In genomic region chr3:56616479-56617006, GRCh38 we compare ENCODE assay signal across 28 cellular contexts. TPM values are rescaled to one million over a fixed set of nuclear protein-coding genes. Genes with fewer than 3 reads are reported as not detected.
DNase-seq lines count a peak whose midpoint lies in the region; ATAC-seq and TF ChIP-seq lines count a peak whose summit lies in the region.
"Had no signal": no experiment of that assay in that cellular context is flagged by ENCODE, and none has a peak within 500 bp of the region (broad histone marks: within the 10 kb centered on the region; RNA-seq: fewer than 3 reads in every experiment).

No MANE protein-coding gene starts in this region.

- no peaks in the 10 kb centered on the region for H3K27me3 ChIP-seq in CD8-positive, alpha-beta T cell (ENCODE audit: insufficient read depth, low read length)
- no peaks in the 10 kb centered on the region for H3K27me3 ChIP-seq in naive thymus-derived CD4-positive, alpha-beta T cell (ENCODE audit: control insufficient read depth in 2 of 2, insufficient read depth in 2 of 2, low read length in 2 of 2)
- no peaks in the 10 kb centered on the region for H3K27me3 ChIP-seq in spleen (replicated peaks in 1 of 7)
- H3K27me3 ChIP-seq: adrenal gland, heart right ventricle, uterus had no signal

- CTCF ChIA-PET in CD8-positive, alpha-beta T cell (lab: Charles Lee): no interaction called here
- CTCF ChIA-PET in activated CD8-positive, alpha-beta T cell treated with anti-CD3 and anti-CD28 coated beads, Interleukin-2, amount 10 ng/mL, durations not matched to agents 7 days and 5 days (lab: Charles Lee): interaction anchor here (1.5 kb wide), 1 partner anchor 18 kb away, joined by 3 read pairs; no protein-coding TSS in a partner anchor
- CTCF ChIA-PET in naive thymus-derived CD4-positive, alpha-beta T cell (lab: Charles Lee): no interaction called here

- no peak for TF ChIP-seq CTCF in CD8-positive, alpha-beta T cell (IDR thresholded peaks at IDR 0.05)
- no peak for TF ChIP-seq CTCF in spleen (IDR thresholded peaks at IDR 0.05 in 8 of 11, conservative IDR thresholded peaks at IDR 0.05 in 3 of 11)

- intact Hi-C loops in CD8-positive, alpha-beta T cell (cut with DNase I, micrococcal nuclease): no loop called here
- intact Hi-C loops in naive thymus-derived CD4-positive, alpha-beta T cell (cut with micrococcal nuclease): no loop called here
- intact Hi-C loops in spleen (cut with DNase I; ENCODE audit: low total_unique reads): no loop called here

- no peak for ATAC-seq in CD8-positive, alpha-beta T cell
- no peak for ATAC-seq in activated CD8-positive, alpha-beta T cell treated with anti-CD3 and anti-CD28 coated beads, Interleukin-2, amount 10 ng/mL, durations not matched to agents 7 days and 5 days
- no peak for ATAC-seq in naive thymus-derived CD4-positive, alpha-beta T cell
- no peak for ATAC-seq in GM19035 (IDR thresholded peaks at IDR 0.05; ENCODE audit: unreplicated experiment)
- ATAC-seq: HCT116, heart right ventricle, left cardiac atrium had no signal

- WGBS in spleen, 5 donors: 61 to 75% (median 66%) methylated on average over 2 of the region's 2 CpGs

- peaks cover 44% of the 10 kb centered on the region for H3K4me1 Mint-ChIP-seq in activated T-cell treated with anti-CD3 and anti-CD28 coated beads, Interleukin-2, amount 50 U/mL, for 24 hours (ENCODE audit: low read depth)
- peaks cover 37% of the 10 kb centered on the region for H3K4me1 Mint-ChIP-seq in CD8-positive, alpha-beta T cell (ENCODE audit: low read depth)
- H3K4me1 Mint-ChIP-seq in activated CD8-positive, alpha-beta T cell treated with anti-CD3 and anti-CD28 coated beads, Interleukin-2, amount 10 ng/mL, durations not matched to agents 7 days and 5 days (ENCODE audit: low read depth): peaks cover 32% of the 10 kb centered on the region
- H3K4me1 Mint-ChIP-seq in naive thymus-derived CD4-positive, alpha-beta T cell: peaks cover 20 to 45% (median 33%) of the 10 kb centered on the region in 7 donors
- H3K4me1 Mint-ChIP-seq: activated B cell treated with CpG ODN at 0.5 μM for 24 hours, brain had no signal

- H3K4me3 ChIP-seq in CD8-positive, alpha-beta T cell (ENCODE audit: low read depth, low read length): no peak overlapping the region
- H3K4me3 ChIP-seq in naive thymus-derived CD4-positive, alpha-beta T cell (ENCODE audit: low read length): no peak overlapping the region
- no peak overlapping the region for H3K4me3 ChIP-seq in spleen
- H3K4me3 ChIP-seq: adrenal gland, heart right ventricle, thoracic aorta, uterus had no signal

- H3K27me3 Mint-ChIP-seq in activated T-cell treated with anti-CD3 and anti-CD28 coated beads, Interleukin-2, amount 50 U/mL, for 24 hours: no peaks in the 10 kb centered on the region
- no peaks in the 10 kb centered on the region for H3K27me3 Mint-ChIP-seq in CD8-positive, alpha-beta T cell (ENCODE audit: low read depth)
- no peaks in the 10 kb centered on the region for H3K27me3 Mint-ChIP-seq in activated CD8-positive, alpha-beta T cell treated with anti-CD3 and anti-CD28 coated beads, Interleukin-2, amount 10 ng/mL, durations not matched to agents 7 days and 5 days (ENCODE audit: low read depth)
- no peaks in the 10 kb centered on the region for H3K27me3 Mint-ChIP-seq in naive thymus-derived CD4-positive, alpha-beta T cell
- H3K27me3 Mint-ChIP-seq: activated B cell treated with CpG ODN at 0.5 μM for 24 hours, brain, IgD-negative memory B cell had no signal

- no peak for TF ChIP-seq POLR2A in spleen (IDR thresholded peaks at IDR 0.05)

- peaks cover 29% of the 10 kb centered on the region for H3K4me1 ChIP-seq in CD8-positive, alpha-beta T cell (ENCODE audit: insufficient read depth, low read length)
- H3K4me1 ChIP-seq in naive thymus-derived CD4-positive, alpha-beta T cell (ENCODE audit: control insufficient read depth in 2 of 2, insufficient read depth in 2 of 2, low read length in 2 of 2): peaks cover 15 to 21% of the 10 kb centered on the region in 2 donors
- no peaks in the 10 kb centered on the region for H3K4me1 ChIP-seq in spleen
- H3K4me1 ChIP-seq: adrenal gland, uterus had no signal

- no peak overlapping the region for H3K4me3 Mint-ChIP-seq in activated T-cell treated with anti-CD3 and anti-CD28 coated beads, Interleukin-2, amount 50 U/mL, for 24 hours
- H3K4me3 Mint-ChIP-seq in CD8-positive, alpha-beta T cell: no peak overlapping the region
- H3K4me3 Mint-ChIP-seq in activated CD8-positive, alpha-beta T cell treated with anti-CD3 and anti-CD28 coated beads, Interleukin-2, amount 10 ng/mL, durations not matched to agents 7 days and 5 days: no peak overlapping the region
- H3K4me3 Mint-ChIP-seq in naive thymus-derived CD4-positive, alpha-beta T cell: no peak overlapping the region
- H3K4me3 Mint-ChIP-seq: activated B cell treated with CpG ODN at 0.5 μM for 24 hours; activated T-helper 1 cell treated with anti-CD3 and anti-CD28 coated beads, Interleukin-12 subunit alpha, Interleukin-12 subunit beta, Interleukin-2, Interleukin-4 antibody, amounts not matched to agents 30 ng/mL and 10 ng/mL and 1 ng/mL, durations not matched to agents 14 hours and 24 hours and 36 hours; brain; IgD-negative memory B cell had no signal

- no peak for DNase-seq in activated T-cell treated with anti-CD3 and anti-CD28 coated beads, Interleukin-2, amount 50 U/mL, for 24 hours
- DNase-seq in activated T-cell treated with anti-CD3 and anti-CD28 coated beads, Interleukin-2, amount 50 U/mL, for 1 hour: no peak
- DNase-seq in CD8-positive, alpha-beta T cell: no peak
- peak; percentile 31 for DNase-seq in activated CD8-positive, alpha-beta T cell treated with anti-CD3 and anti-CD28 coated beads, Interleukin-2, amount 10 ng/mL, durations not matched to agents 7 days and 5 days
- no peak for DNase-seq in naive thymus-derived CD4-positive, alpha-beta T cell
- DNase-seq in DMS79 (lab: John Stamatoyannopoulos, UW) (no peak), spleen (no peak)
- DNase-seq: activated B cell treated with CpG ODN at 0.5 μM for 24 hours; adrenal gland; effector memory CD4-positive, alpha-beta T cell; EL; foreskin fibroblast; heart right ventricle; left cardiac atrium; mammary epithelial cell; NCI-H1417 treated with DMSO at 0.1 percent for 48 hours; NCI-H2081 treated with DMSO at 0.1 percent for 48 hours; NCI-H446 treated with DMSO at 0.1 percent for 48 hours; OCI-M1; Right ventricle myocardium superior; small intestine; uterus had no signal

- peak overlapping the region; percentile 79 for H3K27ac Mint-ChIP-seq in activated T-cell treated with anti-CD3 and anti-CD28 coated beads, Interleukin-2, amount 50 U/mL, for 24 hours
- peak overlapping the region; percentile 73 for H3K27ac Mint-ChIP-seq in CD8-positive, alpha-beta T cell
- H3K27ac Mint-ChIP-seq in activated CD8-positive, alpha-beta T cell treated with anti-CD3 and anti-CD28 coated beads, Interleukin-2, amount 10 ng/mL, durations not matched to agents 7 days and 5 days: no peak overlapping the region
- H3K27ac Mint-ChIP-seq in naive thymus-derived CD4-positive, alpha-beta T cell: peak overlapping the region in 8 of 9 donors; percentile 26 to 86 (median 50)
- H3K27ac Mint-ChIP-seq: activated B cell treated with CpG ODN at 0.5 μM for 24 hours; activated T-helper 1 cell treated with anti-CD3 and anti-CD28 coated beads, Interleukin-12 subunit alpha, Interleukin-12 subunit beta, Interleukin-2, Interleukin-4 antibody, amounts not matched to agents 30 ng/mL and 10 ng/mL and 1 ng/mL, durations not matched to agents 14 hours and 24 hours and 36 hours; IgD-negative memory B cell had no signal

- H3K27ac ChIP-seq in CD8-positive, alpha-beta T cell (ENCODE audit: low read depth, low read length): no peak overlapping the region
- no peak overlapping the region for H3K27ac ChIP-seq in naive thymus-derived CD4-positive, alpha-beta T cell (ENCODE audit: low read depth, low read length)
- no peak overlapping the region for H3K27ac ChIP-seq in spleen
- H3K27ac ChIP-seq: adrenal gland, heart right ventricle, thoracic aorta, uterus had no signal

- H3K9me3 ChIP-seq in CD8-positive, alpha-beta T cell (ENCODE audit: low read length): no peaks in the 10 kb centered on the region
- no peaks in the 10 kb centered on the region for H3K9me3 ChIP-seq in naive thymus-derived CD4-positive, alpha-beta T cell (ENCODE audit: control insufficient read depth in 2 of 3, low read length in 3 of 3)
- no peaks in the 10 kb centered on the region for H3K9me3 ChIP-seq in spleen
- H3K9me3 ChIP-seq: adrenal gland, heart right ventricle, thoracic aorta, uterus had no signal

- H3K36me3 ChIP-seq in CD8-positive, alpha-beta T cell (ENCODE audit: insufficient read depth, low read length): peaks cover 10% of the 10 kb centered on the region
- peaks cover 0 to 50% (median 13%) of the 10 kb centered on the region in 3 experiments for H3K36me3 ChIP-seq in naive thymus-derived CD4-positive, alpha-beta T cell (ENCODE audit: control insufficient read depth in 2 of 3, insufficient read depth in 3 of 3, low read length in 3 of 3)
- peaks cover 0 to 97% (median 68%) of the 10 kb centered on the region in 6 donors for H3K36me3 ChIP-seq in spleen
- H3K36me3 ChIP-seq: uterus had no signal

- POLR2A ChIA-PET in CD8-positive, alpha-beta T cell (lab: Charles Lee): no interaction called here
- POLR2A ChIA-PET in activated CD8-positive, alpha-beta T cell treated with anti-CD3 and anti-CD28 coated beads, Interleukin-2, amount 10 ng/mL, durations not matched to agents 7 days and 5 days (lab: Charles Lee): interaction anchor here (0.9 kb wide), 1 partner anchor 9 kb away, joined by 4 read pairs; no protein-coding TSS in a partner anchor
- POLR2A ChIA-PET in naive thymus-derived CD4-positive, alpha-beta T cell (lab: Charles Lee): no interaction called here

- peaks cover 94% of the 10 kb centered on the region for H3K36me3 Mint-ChIP-seq in activated T-cell treated with anti-CD3 and anti-CD28 coated beads, Interleukin-2, amount 50 U/mL, for 24 hours (ENCODE audit: low read depth)
- peaks cover 84% of the 10 kb centered on the region for H3K36me3 Mint-ChIP-seq in CD8-positive, alpha-beta T cell
- H3K36me3 Mint-ChIP-seq in activated CD8-positive, alpha-beta T cell treated with anti-CD3 and anti-CD28 coated beads, Interleukin-2, amount 10 ng/mL, durations not matched to agents 7 days and 5 days (ENCODE audit: low read depth): peaks cover 74% of the 10 kb centered on the region
- peaks cover 21 to 73% (median 65%) of the 10 kb centered on the region in 5 donors for H3K36me3 Mint-ChIP-seq in naive thymus-derived CD4-positive, alpha-beta T cell

- peaks cover 2% of the 10 kb centered on the region for H3K9me3 Mint-ChIP-seq in activated T-cell treated with anti-CD3 and anti-CD28 coated beads, Interleukin-2, amount 50 U/mL, for 24 hours
- H3K9me3 Mint-ChIP-seq in CD8-positive, alpha-beta T cell: no peaks in the 10 kb centered on the region
- H3K9me3 Mint-ChIP-seq in activated CD8-positive, alpha-beta T cell treated with anti-CD3 and anti-CD28 coated beads, Interleukin-2, amount 10 ng/mL, durations not matched to agents 7 days and 5 days (ENCODE audit: insufficient read depth): no peaks in the 10 kb centered on the region
- H3K9me3 Mint-ChIP-seq in naive thymus-derived CD4-positive, alpha-beta T cell: peaks cover 0 to 10% (median 0%) of the 10 kb centered on the region in 11 donors
- H3K9me3 Mint-ChIP-seq: activated B cell treated with CpG ODN at 0.5 μM for 24 hours; activated T-helper 1 cell treated with anti-CD3 and anti-CD28 coated beads, Interleukin-12 subunit alpha, Interleukin-12 subunit beta, Interleukin-2, Interleukin-4 antibody, amounts not matched to agents 30 ng/mL and 10 ng/mL and 1 ng/mL, durations not matched to agents 14 hours and 24 hours and 36 hours; brain; IgD-negative memory B cell had no signal

RNA-seq across cellular contexts. Expression of gene CCDC66, which starts 59.6 kb away (rescaled TPM):
- total RNA-seq in CD8-positive, alpha-beta T cell: 10 to 100 TPM; 63.9 to 65.4 TPM
- 10 to 100 TPM; 25.0 to 26.2 TPM for total RNA-seq in activated CD8-positive, alpha-beta T cell treated with anti-CD3 and anti-CD28 coated beads, Interleukin-2, amount 10 ng/mL, durations not matched to agents 7 days and 5 days
- 100 to 1,000 TPM in 2 of 5 experiments, 10 to 100 TPM in 3; 38.6 to 115 (median 77.3) TPM for total RNA-seq in naive thymus-derived CD4-positive, alpha-beta T cell
- 10 to 100 TPM; 20.9 to 25.9 TPM for polyA plus RNA-seq in naive thymus-derived CD4-positive, alpha-beta T cell
- 10 to 100 TPM; 33.6 to 80.2 (median 39.0) TPM for total RNA-seq in spleen
- 10 to 100 TPM in 2 of 3 donors, 1 to 10 TPM in 1; 8.1 to 12.8 (median 11.6) TPM for polyA plus RNA-seq in spleen
